8 cellular contexts compared by ENCODE assay signal in the genomic region with DNA sequence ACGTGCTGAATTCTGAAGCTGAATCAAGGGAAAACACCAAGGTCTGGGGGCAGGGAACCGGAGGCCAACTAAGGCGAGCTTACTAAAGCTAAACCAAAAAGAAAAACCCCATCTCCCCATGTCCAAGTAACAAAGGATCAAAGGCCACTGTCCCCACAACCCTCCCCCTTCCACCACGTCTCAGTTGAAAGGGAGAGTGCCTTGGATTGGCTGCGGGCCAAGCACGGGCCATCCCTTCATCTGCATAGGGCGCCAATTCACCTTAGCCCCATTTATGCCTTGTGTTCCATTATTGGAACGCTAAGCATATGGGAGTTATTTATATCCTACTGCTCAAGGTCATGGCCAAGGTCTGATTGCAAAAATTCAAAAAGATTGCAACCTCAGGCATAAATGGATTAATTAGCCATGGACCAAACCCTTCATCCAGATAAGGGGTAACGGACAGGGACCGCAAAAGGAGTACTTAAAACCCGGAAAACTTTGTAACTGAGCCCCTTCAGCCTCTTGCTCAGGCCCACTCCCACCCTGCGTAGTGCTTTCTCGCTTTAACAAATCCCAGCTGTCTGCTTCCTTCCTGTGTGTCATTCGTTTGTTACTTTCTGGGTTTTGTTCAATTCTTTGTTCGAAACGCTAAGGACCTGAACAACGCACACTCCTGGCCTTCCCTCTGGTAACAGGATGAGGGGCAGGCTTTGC. TPM values are rescaled to one million over a fixed set of nuclear protein-coding genes. Genes with fewer than 3 reads are reported as not detected.
DNase-seq lines count a peak whose midpoint lies in the region; ATAC-seq, FAIRE-seq and TF ChIP-seq lines count a peak whose summit lies in the region.

No MANE protein-coding gene starts in this region.

- H3K9me3 ChIP-seq in BE2C (no peaks in the 10 kb centered on the region), H9 (ENCODE audit: control insufficient read depth, low read depth, low read length) (no peaks in the 10 kb centered on the region), Panc1 (ENCODE audit: control insufficient read depth, insufficient read depth, low read depth, low read length) (no peaks in the 10 kb centered on the region), astrocyte (ENCODE audit: insufficient read depth, low read depth, low read length) (no peaks in the 10 kb centered on the region), iPS-18c (ENCODE audit: control insufficient read depth, insufficient read depth, low read length) (no peaks in the 10 kb centered on the region)

- no peak for TF ChIP-seq CTCF in BE2C (IDR thresholded peaks at IDR 0.05; ENCODE audit: low read depth, low read length)
- no peak for TF ChIP-seq CTCF in H9 (conservative IDR thresholded peaks at IDR 0.05)
- TF ChIP-seq CTCF in Panc1 (IDR thresholded peaks at IDR 0.05): no peak; the same call in 1 of the 2 replicates
- TF ChIP-seq CTCF in astrocyte (IDR thresholded peaks at IDR 0.05; ENCODE audit: insufficient read depth, low read depth, low read length): no peak

- POLR2A ChIA-PET in Panc1 (lab: Charles Lee): interaction anchor here (0.6 kb wide), 1 partner anchor 8 kb away, joined by 3 read pairs; no protein-coding TSS in a partner anchor

- H3K27me3 ChIP-seq in BE2C: no peaks in the 10 kb centered on the region
- H3K27me3 ChIP-seq in H9 (ENCODE audit: insufficient read depth, low read length): peaks cover 9% of the 10 kb centered on the region; the same call in 1 of the 2 replicates
- H3K27me3 ChIP-seq in Panc1 (ENCODE audit: control insufficient read depth, insufficient read depth, low read length): no peaks in the 10 kb centered on the region
- H3K27me3 ChIP-seq in astrocyte (ENCODE audit: insufficient read depth, low read length): no peaks in the 10 kb centered on the region

- H3K4me3 ChIP-seq in BE2C (ENCODE audit: low read depth, low read length): peak overlapping the region; percentile 99
- H3K4me3 ChIP-seq in Panc1 (ENCODE audit: low read depth in 2 of 2, low read length in 2 of 2): peak overlapping the region; percentile 80 to 95
- peak overlapping the region; percentile 86 for H3K4me3 ChIP-seq in astrocyte (ENCODE audit: insufficient read depth, low read depth, low read length)
- peak overlapping the region; percentile 95 for H3K4me3 ChIP-seq in iPS-18c (ENCODE audit: insufficient read depth, low read depth, low read length)

- H3K36me3 ChIP-seq in BE2C (no peaks in the 10 kb centered on the region), Panc1 (ENCODE audit: control insufficient read depth, insufficient read depth, low read length) (no peaks in the 10 kb centered on the region; the same call in 1 of the 2 replicates), astrocyte (ENCODE audit: insufficient read depth, low read length) (no peaks in the 10 kb centered on the region)

- intact Hi-C loops in Panc1 (cut with micrococcal nuclease; ENCODE audit: unreplicated experiment): no loop called here

- peak overlapping the region; percentile 56 for H3K18ac ChIP-seq in H9 (ENCODE audit: insufficient read length, low read depth, low read length)

- H3K23ac ChIP-seq in H9 (ENCODE audit: insufficient read length, low read depth, low read length): no peak overlapping the region

- no peak overlapping the region for H4K5ac ChIP-seq in H9 (ENCODE audit: insufficient read length, low read depth, low read length)

- WGBS in H9 (ENCODE audit: extremely low coverage, insufficient read length, low lambda C conversion rate): no CpG with 5 or more reads among the region's 17 CpGs

- CTCF ChIA-PET in Panc1 (lab: Charles Lee): interaction anchor here (0.5 to 1.5 kb wide), 6 partner anchors 11 to 100 kb away, joined by 4 to 14 read pairs (median 6); no protein-coding TSS in a partner anchor

- H3K4me1 ChIP-seq in BE2C: no peaks in the 10 kb centered on the region
- H3K4me1 ChIP-seq in H9 (ENCODE audit: insufficient read depth, low read length): no peaks in the 10 kb centered on the region; the same call in 1 of the 2 replicates
- H3K4me1 ChIP-seq in Panc1 (ENCODE audit: control insufficient read depth, insufficient read depth, low read length): peaks cover 5% of the 10 kb centered on the region; the same call in 1 of the 2 replicates
- H3K4me1 ChIP-seq in astrocyte (ENCODE audit: insufficient read depth, low read length): peaks cover 16% of the 10 kb centered on the region

- no peaks in the 10 kb centered on the region for H3K79me1 ChIP-seq in H9 (ENCODE audit: insufficient read depth, low read depth, low read length, poor library complexity, severe bottlenecking)

- no peak overlapping the region for H2BK20ac ChIP-seq in H9 (ENCODE audit: low read depth, low read length, poor library complexity, severe bottlenecking)

- in situ Hi-C loops in Panc1 (cut with HindIII; ENCODE audit: low pct_unique_long_range_greater_than_20kb, low sequenced_read_pairs): no loop called here

- no peak overlapping the region for H3T11ph ChIP-seq in H9 (ENCODE audit: low read length)

- H3K79me2 ChIP-seq in H9 (ENCODE audit: insufficient read depth, low read length): peaks cover 1% of the 10 kb centered on the region; the same call in 1 of the 2 replicates
- peaks cover 63% of the 10 kb centered on the region for H3K79me2 ChIP-seq in astrocyte (ENCODE audit: insufficient read depth, low read length)

- H2BK120ac ChIP-seq in H9 (ENCODE audit: low read depth, low read length, poor library complexity, severe bottlenecking): no peak overlapping the region

- no peak overlapping the region for H3K27ac ChIP-seq in H9 (ENCODE audit: insufficient read length, low read depth, low read length)
- peak overlapping the region; percentile 91 for H3K27ac ChIP-seq in Panc1 (ENCODE audit: low read length)
- peak overlapping the region; percentile 64 for H3K27ac ChIP-seq in astrocyte (ENCODE audit: low read depth, low read length)

- H3K14ac ChIP-seq in H9 (ENCODE audit: insufficient read depth, low read length): peak overlapping the region; percentile 83; the same call in 1 of the 2 replicates

- H2BK15ac ChIP-seq in H9 (ENCODE audit: low read depth, low read length): no peak overlapping the region

- H4K91ac ChIP-seq in H9 (ENCODE audit: insufficient read length, low read depth, low read length): no peak overlapping the region

- H3K23me2 ChIP-seq in H9 (ENCODE audit: insufficient read length, low read depth, low read length, poor library complexity, severe bottlenecking): peaks cover 6% of the 10 kb centered on the region

- no peak overlapping the region for H3K4ac ChIP-seq in H9 (ENCODE audit: low read depth, low read length)

- H2BK5ac ChIP-seq in H9 (ENCODE audit: insufficient read length, low read length): no peak overlapping the region

- H3K27ac Mint-ChIP-seq in H9 (peak overlapping the region; percentile 95 to 98 (median 97)), astrocyte (ENCODE audit: unreplicated experiment) (peak overlapping the region; percentile 87)

- H3K4me3 Mint-ChIP-seq in H9: peak overlapping the region; percentile 97 to 99
- H3K4me3 Mint-ChIP-seq in astrocyte (ENCODE audit: unreplicated experiment): peak overlapping the region; percentile 98

- TSS peak; percentile 83 for BruUV-seq in Panc1 (replicated peaks; lab: Mats Ljungman, UMichigan)

- H3K36me3 Mint-ChIP-seq in H9 (ENCODE audit: insufficient read depth in 1 of 3, low read depth in 3 of 3): no peaks in the 10 kb centered on the region
- no peaks in the 10 kb centered on the region for H3K36me3 Mint-ChIP-seq in astrocyte (ENCODE audit: low read depth, unreplicated experiment)

- no peaks in the 10 kb centered on the region for H3K9me3 Mint-ChIP-seq in H9
- no peaks in the 10 kb centered on the region for H3K9me3 Mint-ChIP-seq in astrocyte (ENCODE audit: unreplicated experiment)

- no peak overlapping the region for H2BK12ac ChIP-seq in H9 (ENCODE audit: insufficient read length, low read depth, low read length)

- H4K20me1 ChIP-seq in H9 (ENCODE audit: control insufficient read depth, insufficient read depth, insufficient read length) (no peaks in the 10 kb centered on the region), astrocyte (ENCODE audit: insufficient read depth, low read length) (peaks cover 28% of the 10 kb centered on the region)

- H3K56ac ChIP-seq in H9 (ENCODE audit: insufficient read length, low read depth, low read length): no peak overlapping the region

- FAIRE-seq in astrocyte (lab: Jason Lieb, UNC): no peak

- peak; percentile 3 for ATAC-seq in Panc1

- H4K8ac ChIP-seq in H9 (replicated peaks; ENCODE audit: insufficient read length, low read depth, low read length): no peak overlapping the region

- H3K27me3 Mint-ChIP-seq in H9 (ENCODE audit: low read depth): peaks cover 22% of the 10 kb centered on the region
- H3K27me3 Mint-ChIP-seq in astrocyte (ENCODE audit: low read depth, unreplicated experiment): no peaks in the 10 kb centered on the region

- peaks cover 9% of the 10 kb centered on the region in 2 experiments for H3K4me1 Mint-ChIP-seq in H9
- peaks cover 16% of the 10 kb centered on the region for H3K4me1 Mint-ChIP-seq in astrocyte (ENCODE audit: low read depth, unreplicated experiment)

- H3K9ac ChIP-seq in H9 (ENCODE audit: extremely low read depth, insufficient read length, low read length): peak overlapping the region; percentile 32
- H3K9ac ChIP-seq in astrocyte (ENCODE audit: low read length): peak overlapping the region; percentile 99

- peak overlapping the region; percentile 97 for H2AFZ ChIP-seq in H9 (ENCODE audit: low read length)
- peak overlapping the region; percentile 88 for H2AFZ ChIP-seq in astrocyte (ENCODE audit: low read depth, low read length)

- DNase-seq in BE2C (peak; percentile 39), H9 (no peak), Panc1 (ENCODE audit: low read depth, low spot score) (no peak), astrocyte (ENCODE audit: low read depth) (peak; percentile 39), iPS-NIHi11 (ENCODE audit: low spot score) (no peak), occipital lobe (lab: John Stamatoyannopoulos, UW) (no peak)
- peak; percentile 39 to 53 (median 45) for DNase-seq in stimulated activated CD4-positive, alpha-beta T cell treated with anti-CD3 and anti-CD28 coated beads, Interleukin-12 subunit alpha, Interleukin-12 subunit beta, amount 100 ng/mL, for 48 hours (ENCODE audit: low read depth in 2 of 3, low spot score in 1 of 3)

- H2AK5ac ChIP-seq in H9 (ENCODE audit: insufficient read length, low read length): no peak overlapping the region

- peak overlapping the region; percentile 77 for H3K4me2 ChIP-seq in H9 (ENCODE audit: insufficient read depth, insufficient read length, low read length)
- H3K4me2 ChIP-seq in astrocyte (ENCODE audit: low read length): peak overlapping the region; percentile 99

RNA-seq across cellular contexts. Expression of gene ATP6V0D1, which starts 0.8 kb away (rescaled TPM):
- polyA plus RNA-seq in BE2C (2012; ENCODE audit: insufficient read depth, insufficient read length, low read depth): 180 TPM
- total RNA-seq in H9 (2021) (39.8 and 43.0 TPM in 2 replicates), Panc1 (2021; ENCODE audit: unreplicated experiment) (70.8 TPM), astrocyte (114 TPM in 2 replicates), occipital lobe (63.0 TPM)
- polyA plus RNA-seq in Panc1 (2012; ENCODE audit: insufficient read length): 103 TPM

RNA-seq across cellular contexts. Expression of gene AGRP, which starts 1.6 kb away (rescaled TPM):
- 2.0 TPM for polyA plus RNA-seq in BE2C (2012; ENCODE audit: insufficient read depth, insufficient read length, low read depth)
- total RNA-seq in H9 (2021) (not detected in 2 replicates), Panc1 (2021; ENCODE audit: unreplicated experiment) (not detected), astrocyte (not detected in 2 replicates), occipital lobe (not detected)
- not detected for polyA plus RNA-seq in Panc1 (2012; ENCODE audit: insufficient read length)

RNA-seq across cellular contexts. Expression of gene RIPOR1, which starts 46.9 kb away (rescaled TPM):
- 68.5 TPM for polyA plus RNA-seq in BE2C (2012; ENCODE audit: insufficient read depth, insufficient read length, low read depth)
- total RNA-seq in H9 (2021) (10.0 and 14.3 TPM in 2 replicates), Panc1 (2021; ENCODE audit: unreplicated experiment) (82.2 TPM), astrocyte (94.5 and 116 TPM in 2 replicates), occipital lobe (26.2 TPM)
- polyA plus RNA-seq in Panc1 (2012; ENCODE audit: insufficient read length): 49.8 TPM

RNA-seq across cellular contexts. Expression of gene HSD11B2, which starts 50.8 kb away (rescaled TPM):
- polyA plus RNA-seq in BE2C (2012; ENCODE audit: insufficient read depth, insufficient read length, low read depth): 1.1 TPM
- total RNA-seq in H9 (2021) (33.5 and 35.1 TPM in 2 replicates), Panc1 (2021; ENCODE audit: unreplicated experiment) (0.77 TPM), astrocyte (0.14 TPM in 1 of 2 replicates, not detected in the other), occipital lobe (not detected)
- polyA plus RNA-seq in Panc1 (2012; ENCODE audit: insufficient read length): 1.0 TPM

Comparison
In these comparisons a context has a peak if more than half of its experiments do, and no peak if none do; other contexts are left out.
1. DNase-seq: peak in BE2C (single experiment), astrocyte (single experiment) and stimulated activated CD4-positive, alpha-beta T cell treated with anti-CD3 and anti-CD28 coated beads, Interleukin-12 subunit alpha, Interleukin-12 subunit beta, amount 100 ng/mL, for 48 hours (3 of 3); none in H9 (single experiment), Panc1 (single experiment), iPS-NIHi11 (single experiment) and occipital lobe (single experiment).
2. Peak in every context shown above with its lines, with median percentiles within 50 percentile points of each other: H3K4me3 ChIP-seq.